2 cellular contexts compared by ENCODE assay signal in the genomic region with DNA sequence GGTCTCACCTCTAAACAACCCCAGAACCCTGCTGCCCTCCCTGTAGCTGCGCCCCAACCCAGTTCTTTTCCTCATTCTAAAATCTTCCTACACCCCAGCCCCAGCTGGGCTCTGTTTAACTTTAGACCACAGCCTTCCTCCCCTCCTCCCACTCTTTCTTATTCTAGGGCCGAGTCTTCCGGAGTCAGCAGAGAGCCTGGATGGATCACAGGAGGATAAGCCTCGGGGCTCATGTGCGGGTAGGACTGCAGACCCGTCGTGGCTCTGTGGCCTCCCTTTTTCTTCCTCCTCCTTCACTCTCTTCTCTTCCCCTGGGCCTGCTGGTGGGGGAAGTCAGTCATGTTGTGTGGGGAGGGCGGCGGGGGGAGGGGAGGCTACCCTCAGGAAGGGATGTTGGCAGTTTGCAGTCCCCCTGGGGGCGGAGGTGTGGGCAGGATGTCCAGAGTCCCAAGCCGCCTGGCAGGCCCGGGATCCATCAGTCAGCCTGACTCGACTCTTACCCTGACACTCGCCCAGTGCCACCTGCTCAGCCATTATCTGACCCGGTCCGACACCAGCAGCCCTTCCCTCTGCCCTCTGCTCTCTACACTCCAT.
TF ChIP-seq lines count a peak whose summit lies in the region.

No MANE protein-coding gene starts in this region.

TF ChIP-seq in GM23338, 12 proteins besides CTCF, POLR2A, EP300 and RAD21 (continues in another document):
- TF ChIP-seq EZH2phosphoT487 (IDR thresholded peaks at IDR 0.05; ENCODE audit: unreplicated experiment) (no peak), JUNB (IDR thresholded peaks at IDR 0.05; ENCODE audit: unreplicated experiment) (no peak), EZH2 (IDR thresholded peaks at IDR 0.05; ENCODE audit: low read depth, unreplicated experiment) (no peak), STAT1 (IDR thresholded peaks at IDR 0.05; ENCODE audit: unreplicated experiment) (no peak), POLR2AphosphoS5 (IDR thresholded peaks at IDR 0.05; ENCODE audit: low read depth) (no peak), CREB1 (CRISPR knock-in tag; IDR thresholded peaks at IDR 0.05; ENCODE audit: low read depth) (no peak), ZNF331 (CRISPR knock-in tag; IDR thresholded peaks at IDR 0.05; ENCODE audit: low read depth) (no peak), ZNF114 (CRISPR knock-in tag; IDR thresholded peaks at IDR 0.05) (no peak), NANOG (IDR thresholded peaks at IDR 0.05; ENCODE audit: borderline replicate concordance) (no peak)
- TF ChIP-seq, protein P1, sequence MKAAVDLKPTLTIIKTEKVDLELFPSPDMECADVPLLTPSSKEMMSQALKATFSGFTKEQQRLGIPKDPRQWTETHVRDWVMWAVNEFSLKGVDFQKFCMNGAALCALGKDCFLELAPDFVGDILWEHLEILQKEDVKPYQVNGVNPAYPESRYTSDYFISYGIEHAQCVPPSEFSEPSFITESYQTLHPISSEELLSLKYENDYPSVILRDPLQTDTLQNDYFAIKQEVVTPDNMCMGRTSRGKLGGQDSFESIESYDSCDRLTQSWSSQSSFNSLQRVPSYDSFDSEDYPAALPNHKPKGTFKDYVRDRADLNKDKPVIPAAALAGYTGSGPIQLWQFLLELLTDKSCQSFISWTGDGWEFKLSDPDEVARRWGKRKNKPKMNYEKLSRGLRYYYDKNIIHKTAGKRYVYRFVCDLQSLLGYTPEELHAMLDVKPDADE (IDR thresholded peaks at IDR 0.05): no peak
- TF ChIP-seq, protein P2, sequence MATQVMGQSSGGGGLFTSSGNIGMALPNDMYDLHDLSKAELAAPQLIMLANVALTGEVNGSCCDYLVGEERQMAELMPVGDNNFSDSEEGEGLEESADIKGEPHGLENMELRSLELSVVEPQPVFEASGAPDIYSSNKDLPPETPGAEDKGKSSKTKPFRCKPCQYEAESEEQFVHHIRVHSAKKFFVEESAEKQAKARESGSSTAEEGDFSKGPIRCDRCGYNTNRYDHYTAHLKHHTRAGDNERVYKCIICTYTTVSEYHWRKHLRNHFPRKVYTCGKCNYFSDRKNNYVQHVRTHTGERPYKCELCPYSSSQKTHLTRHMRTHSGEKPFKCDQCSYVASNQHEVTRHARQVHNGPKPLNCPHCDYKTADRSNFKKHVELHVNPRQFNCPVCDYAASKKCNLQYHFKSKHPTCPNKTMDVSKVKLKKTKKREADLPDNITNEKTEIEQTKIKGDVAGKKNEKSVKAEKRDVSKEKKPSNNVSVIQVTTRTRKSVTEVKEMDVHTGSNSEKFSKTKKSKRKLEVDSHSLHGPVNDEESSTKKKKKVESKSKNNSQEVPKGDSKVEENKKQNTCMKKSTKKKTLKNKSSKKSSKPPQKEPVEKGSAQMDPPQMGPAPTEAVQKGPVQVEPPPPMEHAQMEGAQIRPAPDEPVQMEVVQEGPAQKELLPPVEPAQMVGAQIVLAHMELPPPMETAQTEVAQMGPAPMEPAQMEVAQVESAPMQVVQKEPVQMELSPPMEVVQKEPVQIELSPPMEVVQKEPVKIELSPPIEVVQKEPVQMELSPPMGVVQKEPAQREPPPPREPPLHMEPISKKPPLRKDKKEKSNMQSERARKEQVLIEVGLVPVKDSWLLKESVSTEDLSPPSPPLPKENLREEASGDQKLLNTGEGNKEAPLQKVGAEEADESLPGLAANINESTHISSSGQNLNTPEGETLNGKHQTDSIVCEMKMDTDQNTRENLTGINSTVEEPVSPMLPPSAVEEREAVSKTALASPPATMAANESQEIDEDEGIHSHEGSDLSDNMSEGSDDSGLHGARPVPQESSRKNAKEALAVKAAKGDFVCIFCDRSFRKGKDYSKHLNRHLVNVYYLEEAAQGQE (IDR thresholded peaks at IDR 0.05; ENCODE audit: unreplicated experiment): no peak

TF ChIP-seq in GM12878, 131 proteins besides CTCF, POLR2A, EP300 and RAD21:
- TF ChIP-seq CBX5 (IDR thresholded peaks at IDR 0.05; ENCODE audit: low read depth): no peak
- TF ChIP-seq JUNB (IDR thresholded peaks at IDR 0.05): no peak
- TF ChIP-seq ZNF274 (IDR thresholded peaks at IDR 0.05; ENCODE audit: insufficient read depth, insufficient read length): no peak
- no peak for TF ChIP-seq IKZF2 (IDR thresholded peaks at IDR 0.05)
- TF ChIP-seq, protein P3, sequence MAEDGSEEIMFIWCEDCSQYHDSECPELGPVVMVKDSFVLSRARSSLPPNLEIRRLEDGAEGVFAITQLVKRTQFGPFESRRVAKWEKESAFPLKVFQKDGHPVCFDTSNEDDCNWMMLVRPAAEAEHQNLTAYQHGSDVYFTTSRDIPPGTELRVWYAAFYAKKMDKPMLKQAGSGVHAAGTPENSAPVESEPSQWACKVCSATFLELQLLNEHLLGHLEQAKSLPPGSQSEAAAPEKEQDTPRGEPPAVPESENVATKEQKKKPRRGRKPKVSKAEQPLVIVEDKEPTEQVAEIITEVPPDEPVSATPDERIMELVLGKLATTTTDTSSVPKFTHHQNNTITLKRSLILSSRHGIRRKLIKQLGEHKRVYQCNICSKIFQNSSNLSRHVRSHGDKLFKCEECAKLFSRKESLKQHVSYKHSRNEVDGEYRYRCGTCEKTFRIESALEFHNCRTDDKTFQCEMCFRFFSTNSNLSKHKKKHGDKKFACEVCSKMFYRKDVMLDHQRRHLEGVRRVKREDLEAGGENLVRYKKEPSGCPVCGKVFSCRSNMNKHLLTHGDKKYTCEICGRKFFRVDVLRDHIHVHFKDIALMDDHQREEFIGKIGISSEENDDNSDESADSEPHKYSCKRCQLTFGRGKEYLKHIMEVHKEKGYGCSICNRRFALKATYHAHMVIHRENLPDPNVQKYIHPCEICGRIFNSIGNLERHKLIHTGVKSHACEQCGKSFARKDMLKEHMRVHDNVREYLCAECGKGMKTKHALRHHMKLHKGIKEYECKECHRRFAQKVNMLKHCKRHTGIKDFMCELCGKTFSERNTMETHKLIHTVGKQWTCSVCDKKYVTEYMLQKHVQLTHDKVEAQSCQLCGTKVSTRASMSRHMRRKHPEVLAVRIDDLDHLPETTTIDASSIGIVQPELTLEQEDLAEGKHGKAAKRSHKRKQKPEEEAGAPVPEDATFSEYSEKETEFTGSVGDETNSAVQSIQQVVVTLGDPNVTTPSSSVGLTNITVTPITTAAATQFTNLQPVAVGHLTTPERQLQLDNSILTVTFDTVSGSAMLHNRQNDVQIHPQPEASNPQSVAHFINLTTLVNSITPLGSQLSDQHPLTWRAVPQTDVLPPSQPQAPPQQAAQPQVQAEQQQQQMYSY (CRISPR knock-in tag; IDR thresholded peaks at IDR 0.05): no peak
- no peak for TF ChIP-seq FOXM1 (IDR thresholded peaks at IDR 0.05; ENCODE audit: low read depth, low read length)
- no peak for TF ChIP-seq PAX8 (IDR thresholded peaks at IDR 0.05)
- TF ChIP-seq PML (IDR thresholded peaks at IDR 0.05; ENCODE audit: low read length): no peak
- TF ChIP-seq NRF1 (conservative IDR thresholded peaks at IDR 0.05; ENCODE audit: low read depth, low read length): no peak
- TF ChIP-seq MTA3 (IDR thresholded peaks at IDR 0.05; ENCODE audit: borderline replicate concordance, low read length): no peak
- no peak for TF ChIP-seq CEBPB (IDR thresholded peaks at IDR 0.05; ENCODE audit: borderline replicate concordance in 1 of 2, low read depth in 2 of 2, low read length in 2 of 2)
- no peak for TF ChIP-seq TARDBP (IDR thresholded peaks at IDR 0.05; ENCODE audit: borderline replicate concordance)
- TF ChIP-seq, protein P4, sequence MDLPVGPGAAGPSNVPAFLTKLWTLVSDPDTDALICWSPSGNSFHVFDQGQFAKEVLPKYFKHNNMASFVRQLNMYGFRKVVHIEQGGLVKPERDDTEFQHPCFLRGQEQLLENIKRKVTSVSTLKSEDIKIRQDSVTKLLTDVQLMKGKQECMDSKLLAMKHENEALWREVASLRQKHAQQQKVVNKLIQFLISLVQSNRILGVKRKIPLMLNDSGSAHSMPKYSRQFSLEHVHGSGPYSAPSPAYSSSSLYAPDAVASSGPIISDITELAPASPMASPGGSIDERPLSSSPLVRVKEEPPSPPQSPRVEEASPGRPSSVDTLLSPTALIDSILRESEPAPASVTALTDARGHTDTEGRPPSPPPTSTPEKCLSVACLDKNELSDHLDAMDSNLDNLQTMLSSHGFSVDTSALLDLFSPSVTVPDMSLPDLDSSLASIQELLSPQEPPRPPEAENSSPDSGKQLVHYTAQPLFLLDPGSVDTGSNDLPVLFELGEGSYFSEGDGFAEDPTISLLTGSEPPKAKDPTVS (IDR thresholded peaks at IDR 0.05; ENCODE audit: low read depth, low read length): no peak
- TF ChIP-seq BMI1 (IDR thresholded peaks at IDR 0.05; ENCODE audit: borderline replicate concordance): no peak
- no peak for TF ChIP-seq NR2C1 (IDR thresholded peaks at IDR 0.05)
- TF ChIP-seq MXI1 (IDR thresholded peaks at IDR 0.05; ENCODE audit: low read depth, low read length): no peak
- no peak for TF ChIP-seq MTA2 (IDR thresholded peaks at IDR 0.05; ENCODE audit: low read depth)
- no peak for TF ChIP-seq GATAD2B (conservative IDR thresholded peaks at IDR 0.05; ENCODE audit: low read depth)
- TF ChIP-seq, protein P5, sequence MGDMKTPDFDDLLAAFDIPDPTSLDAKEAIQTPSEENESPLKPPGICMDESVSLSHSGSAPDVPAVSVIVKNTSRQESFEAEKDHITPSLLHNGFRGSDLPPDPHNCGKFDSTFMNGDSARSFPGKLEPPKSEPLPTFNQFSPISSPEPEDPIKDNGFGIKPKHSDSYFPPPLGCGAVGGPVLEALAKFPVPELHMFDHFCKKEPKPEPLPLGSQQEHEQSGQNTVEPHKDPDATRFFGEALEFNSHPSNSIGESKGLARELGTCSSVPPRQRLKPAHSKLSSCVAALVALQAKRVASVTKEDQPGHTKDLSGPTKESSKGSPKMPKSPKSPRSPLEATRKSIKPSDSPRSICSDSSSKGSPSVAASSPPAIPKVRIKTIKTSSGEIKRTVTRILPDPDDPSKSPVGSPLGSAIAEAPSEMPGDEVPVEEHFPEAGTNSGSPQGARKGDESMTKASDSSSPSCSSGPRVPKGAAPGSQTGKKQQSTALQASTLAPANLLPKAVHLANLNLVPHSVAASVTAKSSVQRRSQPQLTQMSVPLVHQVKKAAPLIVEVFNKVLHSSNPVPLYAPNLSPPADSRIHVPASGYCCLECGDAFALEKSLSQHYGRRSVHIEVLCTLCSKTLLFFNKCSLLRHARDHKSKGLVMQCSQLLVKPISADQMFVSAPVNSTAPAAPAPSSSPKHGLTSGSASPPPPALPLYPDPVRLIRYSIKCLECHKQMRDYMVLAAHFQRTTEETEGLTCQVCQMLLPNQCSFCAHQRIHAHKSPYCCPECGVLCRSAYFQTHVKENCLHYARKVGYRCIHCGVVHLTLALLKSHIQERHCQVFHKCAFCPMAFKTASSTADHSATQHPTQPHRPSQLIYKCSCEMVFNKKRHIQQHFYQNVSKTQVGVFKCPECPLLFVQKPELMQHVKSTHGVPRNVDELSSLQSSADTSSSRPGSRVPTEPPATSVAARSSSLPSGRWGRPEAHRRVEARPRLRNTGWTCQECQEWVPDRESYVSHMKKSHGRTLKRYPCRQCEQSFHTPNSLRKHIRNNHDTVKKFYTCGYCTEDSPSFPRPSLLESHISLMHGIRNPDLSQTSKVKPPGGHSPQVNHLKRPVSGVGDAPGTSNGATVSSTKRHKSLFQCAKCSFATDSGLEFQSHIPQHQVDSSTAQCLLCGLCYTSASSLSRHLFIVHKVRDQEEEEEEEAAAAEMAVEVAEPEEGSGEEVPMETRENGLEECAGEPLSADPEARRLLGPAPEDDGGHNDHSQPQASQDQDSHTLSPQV (IDR thresholded peaks at IDR 0.05): no peak
- TF ChIP-seq, protein P6, sequence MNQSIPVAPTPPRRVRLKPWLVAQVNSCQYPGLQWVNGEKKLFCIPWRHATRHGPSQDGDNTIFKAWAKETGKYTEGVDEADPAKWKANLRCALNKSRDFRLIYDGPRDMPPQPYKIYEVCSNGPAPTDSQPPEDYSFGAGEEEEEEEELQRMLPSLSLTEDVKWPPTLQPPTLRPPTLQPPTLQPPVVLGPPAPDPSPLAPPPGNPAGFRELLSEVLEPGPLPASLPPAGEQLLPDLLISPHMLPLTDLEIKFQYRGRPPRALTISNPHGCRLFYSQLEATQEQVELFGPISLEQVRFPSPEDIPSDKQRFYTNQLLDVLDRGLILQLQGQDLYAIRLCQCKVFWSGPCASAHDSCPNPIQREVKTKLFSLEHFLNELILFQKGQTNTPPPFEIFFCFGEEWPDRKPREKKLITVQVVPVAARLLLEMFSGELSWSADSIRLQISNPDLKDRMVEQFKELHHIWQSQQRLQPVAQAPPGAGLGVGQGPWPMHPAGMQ (IDR thresholded peaks at IDR 0.05; ENCODE audit: borderline replicate concordance): no peak
